ENCODE assay signal across 19 cellular contexts in genomic region chr6:19754686-19755085, GRCh38.
"Had no signal": no experiment of that assay in that cellular context is flagged by ENCODE, and none has a peak within 500 bp of the region (broad histone marks: within the 10 kb centered on the region; RNA-seq: fewer than 3 reads in every experiment).

No MANE protein-coding gene starts in this region.

- H3K27ac Mint-ChIP-seq: endodermal cell, immature natural killer cell, natural killer cell, neural progenitor cell had no signal

- H3K4me1 Mint-ChIP-seq: immature natural killer cell, natural killer cell had no signal

- H3K36me3 Mint-ChIP-seq: immature natural killer cell, natural killer cell, neural progenitor cell had no signal

- H3K27me3 Mint-ChIP-seq: progenitor cell of endocrine pancreas had no signal

- H3K4me3 Mint-ChIP-seq: endodermal cell, immature natural killer cell, natural killer cell, neural progenitor cell had no signal

- ATAC-seq: left colon, natural killer cell, right cardiac atrium had no signal

- H3K9me3 Mint-ChIP-seq: endodermal cell, immature natural killer cell, neural progenitor cell had no signal

- DNase-seq: effector CD4-positive, alpha-beta T cell; endodermal cell; foreskin fibroblast; immature natural killer cell; kidney; left colon; natural killer cell; nucleus accumbens; pancreas; right cardiac atrium; small intestine; stimulated activated CD4-positive, alpha-beta T cell treated with anti-CD3 and anti-CD28 coated beads, Interleukin-2, amount 100 ng/mL, for 48 hours; stimulated activated naive CD4-positive, alpha-beta T cell treated with Interleukin-2 at 50 U/mL for 16 hours; upper lobe of left lung; uterus had no signal

- H3K4me3 ChIP-seq: coronary artery, esophagus muscularis mucosa, neural progenitor cell, pancreas, upper lobe of left lung, uterus had no signal
